Comparison of ENCODE assay signal across 26 cellular contexts in the genomic region with DNA sequence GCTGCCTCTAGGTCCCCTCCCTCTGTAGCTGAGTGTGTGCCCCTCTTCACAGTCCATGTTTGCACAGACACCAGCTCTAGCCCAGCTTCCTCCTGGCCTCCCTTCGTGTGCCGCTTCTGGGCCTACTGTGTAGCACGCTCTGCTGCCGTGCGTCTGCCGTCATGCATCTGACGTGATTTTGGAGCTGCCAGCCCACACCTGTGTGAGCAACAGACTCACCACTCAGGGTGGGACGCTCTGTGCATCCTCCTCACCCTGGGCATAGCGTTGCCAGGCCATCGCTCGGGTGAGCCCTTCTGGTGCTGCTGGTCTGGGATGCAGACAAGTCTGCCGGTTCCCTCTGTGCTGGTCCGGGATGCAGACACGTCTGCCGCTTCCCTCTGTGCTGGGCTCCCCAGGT. TPM values are rescaled to one million over a fixed set of nuclear protein-coding genes. Genes with fewer than 3 reads are reported as not detected.
A peak's percentile ranks its signal among the peaks of the same experiment; 100 is the strongest.
DNase-seq lines count a peak whose midpoint lies in the region; ATAC-seq, FAIRE-seq and TF ChIP-seq lines count a peak whose summit lies in the region.
"Had no signal": no experiment of that assay in that cellular context is flagged by ENCODE, and none has a peak within 500 bp of the region (broad histone marks: within the 10 kb centered on the region; RNA-seq: fewer than 3 reads in every experiment).

No MANE protein-coding gene starts in this region.

- WGBS in heart left ventricle, 4 donors, result 95 to 97% (median 96%) methylated on average over 13 to 15 of the region's 15 CpGs
- 93% methylated on average over 15 of the region's 15 CpGs for WGBS in urinary bladder

- H3K27ac Mint-ChIP-seq in activated T-helper 17 cell treated with anti-CD3 and anti-CD28 coated beads, Interleukin-2, amount 50 U/mL, for 72 hours, result peak overlapping the region; percentile 47

- H3K36me3 ChIP-seq in heart left ventricle, result peaks cover 0 to 4% (median 0%) of the 10 kb centered on the region in 9 donors
- no peaks in the 10 kb centered on the region for H3K36me3 ChIP-seq in mucosa of descending colon (ENCODE audit: low read depth)
- H3K36me3 ChIP-seq in urinary bladder (ENCODE audit: insufficient read depth), result no peaks in the 10 kb centered on the region
- H3K36me3 ChIP-seq: cardiac muscle cell had no signal

- peaks cover 3 to 88% (median 39%) of the 10 kb centered on the region in 12 donors for H3K4me1 ChIP-seq in heart left ventricle
- H3K4me1 ChIP-seq in mucosa of descending colon (ENCODE audit: low read depth), result peaks cover 14% of the 10 kb centered on the region
- no peaks in the 10 kb centered on the region for H3K4me1 ChIP-seq in urinary bladder (ENCODE audit: insufficient read depth)

- peaks cover 28% of the 10 kb centered on the region for H3K36me3 Mint-ChIP-seq in activated T-helper 17 cell treated with anti-CD3 and anti-CD28 coated beads, Interleukin-2, amount 50 U/mL, for 72 hours (ENCODE audit: low read depth)

- H3K27me3 Mint-ChIP-seq in activated T-helper 17 cell treated with anti-CD3 and anti-CD28 coated beads, Interleukin-2, amount 50 U/mL, for 72 hours, result no peaks in the 10 kb centered on the region
- H3K27me3 Mint-ChIP-seq: IgD-negative memory B cell; stimulated activated naive CD8-positive, alpha-beta T cell treated with anti-CD3 and anti-CD28 coated beads, Interleukin-15, amount 100 ng/mL, for 72 hours had no signal

- H3K9me3 Mint-ChIP-seq in activated T-helper 17 cell treated with anti-CD3 and anti-CD28 coated beads, Interleukin-2, amount 50 U/mL, for 72 hours, result no peaks in the 10 kb centered on the region
- H3K9me3 Mint-ChIP-seq: IgD-negative memory B cell; stimulated activated naive CD8-positive, alpha-beta T cell treated with anti-CD3 and anti-CD28 coated beads, Interleukin-15, amount 100 ng/mL, for 72 hours had no signal

- H3K27me3 ChIP-seq in heart left ventricle (no peaks in the 10 kb centered on the region), dorsolateral prefrontal cortex (no peaks in the 10 kb centered on the region)
- H3K27me3 ChIP-seq: cardiac muscle cell, MG63 had no signal

- DNase-seq in heart left ventricle (peak in 3 of 5 donors; percentile 9 to 55 (median 21)), left cardiac atrium (no peak), mucosa of descending colon (peak in 2 of 3 donors; percentile 15 to 47), D721Med (ENCODE audit: insufficient read length, low spot score) (no peak), dorsolateral prefrontal cortex (no peak)
- DNase-seq: activated CD8-positive, alpha-beta memory T cell treated with anti-CD3 and anti-CD28 coated beads, Interleukin-2, amount 50 U/mL, for 4 hours; activated gamma-delta T cell; amniotic stem cell; DMS79; MG63; NCI-H1436; NCI-H524; stimulated activated CD4-positive, alpha-beta T cell treated with anti-CD3 and anti-CD28 coated beads, Interleukin-4, amount 100 ng/mL, for 4 hours; stimulated activated naive CD8-positive, alpha-beta T cell treated with anti-CD3 and anti-CD28 coated beads, Interleukin-15, amount 100 ng/mL, for 72 hours; T-helper 2 cell; tibial artery had no signal

- FAIRE-seq in D721Med (lab: Jason Lieb, UNC), result no peak
- FAIRE-seq: RCC 7860 had no signal

- TF ChIP-seq CTCF in heart left ventricle (IDR thresholded peaks at IDR 0.05) (no peak), mucosa of descending colon (IDR thresholded peaks at IDR 0.05) (no peak), D721Med (IDR thresholded peaks at IDR 0.05; ENCODE audit: insufficient read depth, missing control alignments) (no peak), dorsolateral prefrontal cortex (IDR thresholded peaks at IDR 0.05 in 54 of 56, conservative IDR thresholded peaks at IDR 0.05 in 2 of 56; ENCODE audit: low read depth in 1 of 56, partially characterized antibody in 56 of 56) (no peak)

- H3K4me3 ChIP-seq in heart left ventricle (no peak overlapping the region), mucosa of descending colon (no peak overlapping the region), urinary bladder (ENCODE audit: low read depth, low read length) (no peak overlapping the region), dorsolateral prefrontal cortex (no peak overlapping the region)
- H3K4me3 ChIP-seq: cardiac muscle cell, MG63, SK-N-MC, tibial artery had no signal

- no peak overlapping the region for H3K4me3 Mint-ChIP-seq in activated T-helper 17 cell treated with anti-CD3 and anti-CD28 coated beads, Interleukin-2, amount 50 U/mL, for 72 hours

- ATAC-seq in heart left ventricle, result no peak
- ATAC-seq in left cardiac atrium, result no peak
- ATAC-seq in activated T-helper 17 cell treated with anti-CD3 and anti-CD28 coated beads, Interleukin-2, amount 50 U/mL, for 72 hours (replicated peaks), result no peak
- ATAC-seq in mucosa of descending colon, result no peak
- ATAC-seq in GM18517 (IDR thresholded peaks at IDR 0.05; ENCODE audit: unreplicated experiment), result no peak
- ATAC-seq: stimulated activated naive CD8-positive, alpha-beta T cell treated with anti-CD3 and anti-CD28 coated beads, Interleukin-15, amount 100 ng/mL, for 72 hours had no signal

- no peak overlapping the region for H3K27ac ChIP-seq in heart left ventricle
- H3K27ac ChIP-seq in urinary bladder (ENCODE audit: low read depth), result peak overlapping the region; percentile 19
- H3K27ac ChIP-seq in dorsolateral prefrontal cortex, result no peak overlapping the region
- H3K27ac ChIP-seq: cardiac muscle cell, epithelial cell of prostate, SK-N-MC, tibial artery had no signal

- TF ChIP-seq POLR2A in heart left ventricle (IDR thresholded peaks at IDR 0.05), result no peak

- intact Hi-C loops in heart left ventricle (cut with DNase I) (loop anchor here in 2 of 10 donors (5.0 to 10.0 kb wide), 2 partner anchors 33 to 74 kb away; no protein-coding TSS in a partner anchor), left cardiac atrium (cut with DNase I) (loop anchor here in 1 of 2 donors (10.0 kb wide), 1 partner anchor 94 kb away; no protein-coding TSS in a partner anchor), mucosa of descending colon (cut with DNase I, micrococcal nuclease) (no loop called here), dorsolateral prefrontal cortex (cut with DNase I) (no loop called here)

- H3K9me3 ChIP-seq in heart left ventricle (no peaks in the 10 kb centered on the region), mucosa of descending colon (no peaks in the 10 kb centered on the region)
- H3K9me3 ChIP-seq: MG63, tibial artery had no signal

- peaks cover 50% of the 10 kb centered on the region for H3K4me1 Mint-ChIP-seq in activated T-helper 17 cell treated with anti-CD3 and anti-CD28 coated beads, Interleukin-2, amount 50 U/mL, for 72 hours

RNA-seq across cellular contexts. Expression of a gene that starts 39.4 kb away (rescaled TPM):
- total RNA-seq in heart left ventricle (under 1 TPM in 2 of 9 donors, not detected in 7; 0.31 to 0.38 TPM), left cardiac atrium (not detected), mucosa of descending colon (not detected), urinary bladder (3.1 TPM), dorsolateral prefrontal cortex (under 1 TPM in 5 of 120 experiments, not detected in 115; 0.12 to 0.39 (median 0.36) TPM)
- polyA plus RNA-seq in heart left ventricle (under 1 TPM; 0.08 to 0.17 TPM), urinary bladder (2.7 TPM)
- not detected for total RNA-seq in activated T-helper 17 cell treated with anti-CD3 and anti-CD28 coated beads, Interleukin-2, amount 50 U/mL, for 72 hours
- total RNA-seq: cardiac muscle cell, osteocyte had no signal
- polyA plus RNA-seq: BJ, IgD-negative memory B cell had no signal

Comparison
In these comparisons a context has a peak if more than half of its experiments do, and no peak if none do; other contexts are left out.
1. DNase-seq: peak in heart left ventricle (3 of 5) and mucosa of descending colon (2 of 3); none in left cardiac atrium (single experiment), D721Med (single experiment) and dorsolateral prefrontal cortex (0 of 10).